Comparison of ENCODE assay signal across 2 cellular contexts in the genomic region with DNA sequence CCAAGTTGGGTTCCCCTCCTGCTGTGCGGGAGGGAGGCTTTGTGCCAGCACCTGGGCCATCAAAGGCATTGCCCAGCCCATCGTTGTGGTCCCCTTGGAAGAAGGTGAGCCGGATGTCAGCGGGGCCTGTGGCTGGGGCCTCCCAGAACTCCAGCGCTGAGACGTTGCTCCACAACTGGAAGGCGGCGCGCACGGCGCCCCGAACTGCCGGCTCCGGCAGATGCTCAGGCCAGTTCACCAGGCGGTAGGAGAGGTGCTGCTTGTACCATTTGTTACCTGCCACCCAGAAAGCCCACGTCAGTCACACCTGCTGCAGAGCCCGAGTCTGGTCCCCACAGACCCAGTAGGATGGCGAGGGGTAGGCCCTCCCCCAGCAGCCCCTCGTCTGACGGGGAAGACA.
TF ChIP-seq lines count a peak whose summit lies in the region.

No MANE protein-coding gene starts in this region.

TF ChIP-seq in GM23338, 12 proteins besides CTCF, POLR2A, EP300 and RAD21:
- no peak for TF ChIP-seq ZNF114 (CRISPR knock-in tag; IDR thresholded peaks at IDR 0.05)
- TF ChIP-seq, protein P1, sequence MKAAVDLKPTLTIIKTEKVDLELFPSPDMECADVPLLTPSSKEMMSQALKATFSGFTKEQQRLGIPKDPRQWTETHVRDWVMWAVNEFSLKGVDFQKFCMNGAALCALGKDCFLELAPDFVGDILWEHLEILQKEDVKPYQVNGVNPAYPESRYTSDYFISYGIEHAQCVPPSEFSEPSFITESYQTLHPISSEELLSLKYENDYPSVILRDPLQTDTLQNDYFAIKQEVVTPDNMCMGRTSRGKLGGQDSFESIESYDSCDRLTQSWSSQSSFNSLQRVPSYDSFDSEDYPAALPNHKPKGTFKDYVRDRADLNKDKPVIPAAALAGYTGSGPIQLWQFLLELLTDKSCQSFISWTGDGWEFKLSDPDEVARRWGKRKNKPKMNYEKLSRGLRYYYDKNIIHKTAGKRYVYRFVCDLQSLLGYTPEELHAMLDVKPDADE (IDR thresholded peaks at IDR 0.05) = no peak
- no peak for TF ChIP-seq POLR2AphosphoS5 (IDR thresholded peaks at IDR 0.05; ENCODE audit: low read depth)
TF ChIP-seq in GM23338: peak in this region for 0.

TF ChIP-seq in WTC11, 78 proteins besides CTCF, POLR2A, EP300 and RAD21:
- TF ChIP-seq OVOL2 (CRISPR knock-in tag; IDR thresholded peaks at IDR 0.05; ENCODE audit: borderline replicate concordance) = no peak
- TF ChIP-seq ZNF396 (CRISPR knock-in tag; IDR thresholded peaks at IDR 0.05; ENCODE audit: borderline replicate concordance) = no peak
- TF ChIP-seq, protein P2, sequence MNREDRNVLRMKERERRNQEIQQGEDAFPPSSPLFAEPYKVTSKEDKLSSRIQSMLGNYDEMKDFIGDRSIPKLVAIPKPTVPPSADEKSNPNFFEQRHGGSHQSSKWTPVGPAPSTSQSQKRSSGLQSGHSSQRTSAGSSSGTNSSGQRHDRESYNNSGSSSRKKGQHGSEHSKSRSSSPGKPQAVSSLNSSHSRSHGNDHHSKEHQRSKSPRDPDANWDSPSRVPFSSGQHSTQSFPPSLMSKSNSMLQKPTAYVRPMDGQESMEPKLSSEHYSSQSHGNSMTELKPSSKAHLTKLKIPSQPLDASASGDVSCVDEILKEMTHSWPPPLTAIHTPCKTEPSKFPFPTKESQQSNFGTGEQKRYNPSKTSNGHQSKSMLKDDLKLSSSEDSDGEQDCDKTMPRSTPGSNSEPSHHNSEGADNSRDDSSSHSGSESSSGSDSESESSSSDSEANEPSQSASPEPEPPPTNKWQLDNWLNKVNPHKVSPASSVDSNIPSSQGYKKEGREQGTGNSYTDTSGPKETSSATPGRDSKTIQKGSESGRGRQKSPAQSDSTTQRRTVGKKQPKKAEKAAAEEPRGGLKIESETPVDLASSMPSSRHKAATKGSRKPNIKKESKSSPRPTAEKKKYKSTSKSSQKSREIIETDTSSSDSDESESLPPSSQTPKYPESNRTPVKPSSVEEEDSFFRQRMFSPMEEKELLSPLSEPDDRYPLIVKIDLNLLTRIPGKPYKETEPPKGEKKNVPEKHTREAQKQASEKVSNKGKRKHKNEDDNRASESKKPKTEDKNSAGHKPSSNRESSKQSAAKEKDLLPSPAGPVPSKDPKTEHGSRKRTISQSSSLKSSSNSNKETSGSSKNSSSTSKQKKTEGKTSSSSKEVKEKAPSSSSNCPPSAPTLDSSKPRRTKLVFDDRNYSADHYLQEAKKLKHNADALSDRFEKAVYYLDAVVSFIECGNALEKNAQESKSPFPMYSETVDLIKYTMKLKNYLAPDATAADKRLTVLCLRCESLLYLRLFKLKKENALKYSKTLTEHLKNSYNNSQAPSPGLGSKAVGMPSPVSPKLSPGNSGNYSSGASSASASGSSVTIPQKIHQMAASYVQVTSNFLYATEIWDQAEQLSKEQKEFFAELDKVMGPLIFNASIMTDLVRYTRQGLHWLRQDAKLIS (CRISPR knock-in tag; IDR thresholded peaks at IDR 0.05; ENCODE audit: borderline replicate concordance) = no peak
- TF ChIP-seq NFATC4 (CRISPR knock-in tag; IDR thresholded peaks at IDR 0.05) = no peak
- TF ChIP-seq NFE2L1 (CRISPR knock-in tag; IDR thresholded peaks at IDR 0.05) = no peak
- no peak for TF ChIP-seq SOX15 (CRISPR knock-in tag; IDR thresholded peaks at IDR 0.05)
- TF ChIP-seq, protein P3, sequence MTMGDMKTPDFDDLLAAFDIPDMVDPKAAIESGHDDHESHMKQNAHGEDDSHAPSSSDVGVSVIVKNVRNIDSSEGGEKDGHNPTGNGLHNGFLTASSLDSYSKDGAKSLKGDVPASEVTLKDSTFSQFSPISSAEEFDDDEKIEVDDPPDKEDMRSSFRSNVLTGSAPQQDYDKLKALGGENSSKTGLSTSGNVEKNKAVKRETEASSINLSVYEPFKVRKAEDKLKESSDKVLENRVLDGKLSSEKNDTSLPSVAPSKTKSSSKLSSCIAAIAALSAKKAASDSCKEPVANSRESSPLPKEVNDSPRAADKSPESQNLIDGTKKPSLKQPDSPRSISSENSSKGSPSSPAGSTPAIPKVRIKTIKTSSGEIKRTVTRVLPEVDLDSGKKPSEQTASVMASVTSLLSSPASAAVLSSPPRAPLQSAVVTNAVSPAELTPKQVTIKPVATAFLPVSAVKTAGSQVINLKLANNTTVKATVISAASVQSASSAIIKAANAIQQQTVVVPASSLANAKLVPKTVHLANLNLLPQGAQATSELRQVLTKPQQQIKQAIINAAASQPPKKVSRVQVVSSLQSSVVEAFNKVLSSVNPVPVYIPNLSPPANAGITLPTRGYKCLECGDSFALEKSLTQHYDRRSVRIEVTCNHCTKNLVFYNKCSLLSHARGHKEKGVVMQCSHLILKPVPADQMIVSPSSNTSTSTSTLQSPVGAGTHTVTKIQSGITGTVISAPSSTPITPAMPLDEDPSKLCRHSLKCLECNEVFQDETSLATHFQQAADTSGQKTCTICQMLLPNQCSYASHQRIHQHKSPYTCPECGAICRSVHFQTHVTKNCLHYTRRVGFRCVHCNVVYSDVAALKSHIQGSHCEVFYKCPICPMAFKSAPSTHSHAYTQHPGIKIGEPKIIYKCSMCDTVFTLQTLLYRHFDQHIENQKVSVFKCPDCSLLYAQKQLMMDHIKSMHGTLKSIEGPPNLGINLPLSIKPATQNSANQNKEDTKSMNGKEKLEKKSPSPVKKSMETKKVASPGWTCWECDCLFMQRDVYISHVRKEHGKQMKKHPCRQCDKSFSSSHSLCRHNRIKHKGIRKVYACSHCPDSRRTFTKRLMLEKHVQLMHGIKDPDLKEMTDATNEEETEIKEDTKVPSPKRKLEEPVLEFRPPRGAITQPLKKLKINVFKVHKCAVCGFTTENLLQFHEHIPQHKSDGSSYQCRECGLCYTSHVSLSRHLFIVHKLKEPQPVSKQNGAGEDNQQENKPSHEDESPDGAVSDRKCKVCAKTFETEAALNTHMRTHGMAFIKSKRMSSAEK (CRISPR knock-in tag; IDR thresholded peaks at IDR 0.05; ENCODE audit: borderline replicate concordance) = no peak
- no peak for TF ChIP-seq ZNF317 (CRISPR knock-in tag; IDR thresholded peaks at IDR 0.05; ENCODE audit: borderline replicate concordance, low read depth)
- TF ChIP-seq, protein P4, sequence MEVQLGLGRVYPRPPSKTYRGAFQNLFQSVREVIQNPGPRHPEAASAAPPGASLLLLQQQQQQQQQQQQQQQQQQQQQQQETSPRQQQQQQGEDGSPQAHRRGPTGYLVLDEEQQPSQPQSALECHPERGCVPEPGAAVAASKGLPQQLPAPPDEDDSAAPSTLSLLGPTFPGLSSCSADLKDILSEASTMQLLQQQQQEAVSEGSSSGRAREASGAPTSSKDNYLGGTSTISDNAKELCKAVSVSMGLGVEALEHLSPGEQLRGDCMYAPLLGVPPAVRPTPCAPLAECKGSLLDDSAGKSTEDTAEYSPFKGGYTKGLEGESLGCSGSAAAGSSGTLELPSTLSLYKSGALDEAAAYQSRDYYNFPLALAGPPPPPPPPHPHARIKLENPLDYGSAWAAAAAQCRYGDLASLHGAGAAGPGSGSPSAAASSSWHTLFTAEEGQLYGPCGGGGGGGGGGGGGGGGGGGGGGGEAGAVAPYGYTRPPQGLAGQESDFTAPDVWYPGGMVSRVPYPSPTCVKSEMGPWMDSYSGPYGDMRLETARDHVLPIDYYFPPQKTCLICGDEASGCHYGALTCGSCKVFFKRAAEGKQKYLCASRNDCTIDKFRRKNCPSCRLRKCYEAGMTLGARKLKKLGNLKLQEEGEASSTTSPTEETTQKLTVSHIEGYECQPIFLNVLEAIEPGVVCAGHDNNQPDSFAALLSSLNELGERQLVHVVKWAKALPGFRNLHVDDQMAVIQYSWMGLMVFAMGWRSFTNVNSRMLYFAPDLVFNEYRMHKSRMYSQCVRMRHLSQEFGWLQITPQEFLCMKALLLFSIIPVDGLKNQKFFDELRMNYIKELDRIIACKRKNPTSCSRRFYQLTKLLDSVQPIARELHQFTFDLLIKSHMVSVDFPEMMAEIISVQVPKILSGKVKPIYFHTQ (CRISPR knock-in tag; IDR thresholded peaks at IDR 0.05) = no peak
- TF ChIP-seq ATF1 (CRISPR knock-in tag; IDR thresholded peaks at IDR 0.05) = no peak
TF ChIP-seq in WTC11: peak in this region for 0.
